8 cellular contexts compared by ENCODE assay signal in the genomic region with DNA sequence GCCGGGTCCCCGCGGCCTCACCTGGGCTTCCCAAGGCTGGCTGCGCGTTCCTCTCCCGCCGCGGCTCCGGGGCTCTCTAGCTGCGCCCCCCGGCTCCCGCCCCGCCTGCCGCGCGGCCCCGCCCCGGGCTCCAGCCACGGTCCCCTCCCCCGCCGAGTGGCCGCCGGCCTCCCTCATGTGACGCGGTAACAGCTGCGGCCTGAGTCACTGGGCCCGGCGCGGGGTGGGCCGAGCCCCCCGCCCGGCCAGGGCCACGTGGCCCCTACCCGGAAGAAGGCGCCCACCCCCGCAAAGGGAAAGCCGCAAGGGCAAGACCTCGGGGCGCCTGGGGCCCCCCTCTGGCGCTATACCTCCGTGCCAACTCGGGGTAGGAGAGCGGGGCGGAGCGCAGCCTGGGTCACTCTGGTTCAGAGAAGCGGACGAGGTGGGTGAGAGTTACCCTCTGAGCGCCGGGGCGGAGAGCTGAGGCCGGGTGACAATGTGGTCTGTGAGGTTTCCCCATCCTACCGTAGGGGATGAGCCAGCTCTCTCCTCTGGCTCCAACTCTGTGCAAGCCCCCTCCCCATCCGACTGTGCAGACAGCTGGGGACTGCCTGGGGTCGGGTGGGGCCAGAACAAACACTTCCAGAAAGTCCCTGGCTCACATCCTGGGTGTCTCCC. TPM values are rescaled to one million over a fixed set of nuclear protein-coding genes. Genes with fewer than 3 reads are reported as not detected.
DNase-seq lines count a peak whose midpoint lies in the region; ATAC-seq and TF ChIP-seq lines count a peak whose summit lies in the region.

A gene with protein sequence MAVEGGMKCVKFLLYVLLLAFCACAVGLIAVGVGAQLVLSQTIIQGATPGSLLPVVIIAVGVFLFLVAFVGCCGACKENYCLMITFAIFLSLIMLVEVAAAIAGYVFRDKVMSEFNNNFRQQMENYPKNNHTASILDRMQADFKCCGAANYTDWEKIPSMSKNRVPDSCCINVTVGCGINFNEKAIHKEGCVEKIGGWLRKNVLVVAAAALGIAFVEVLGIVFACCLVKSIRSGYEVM (minus strand): TSS at position 78 of the 660 bp plus-strand sequence. CDS start 668 bp downstream, outside the sequence.

- peaks cover 37% of the 10 kb centered on the region for H3K4me1 Mint-ChIP-seq in activated B cell treated with CpG ODN at 0.5 μM for 24 hours

- ATAC-seq in HG02759 (IDR thresholded peaks at IDR 0.05; ENCODE audit: unreplicated experiment), result peak; percentile 75
- ATAC-seq in activated B cell treated with CpG ODN at 0.5 μM for 24 hours (ENCODE audit: low read depth), result peak; percentile 64

- POLR2A ChIA-PET in activated B cell treated with CpG ODN at 0.5 μM for 24 hours (lab: Charles Lee), result interaction anchor here (0.5 to 2.7 kb wide), 15 partner anchors 9 to 1231 kb away, joined by 3 to 29 read pairs (median 5); a partner anchor contains a TSS

- H3K27me3 Mint-ChIP-seq in activated B cell treated with CpG ODN at 0.5 μM for 24 hours, result no peaks in the 10 kb centered on the region

- peak within 1 kb of the TSS; percentile 88 for H3K27ac Mint-ChIP-seq in activated B cell treated with CpG ODN at 0.5 μM for 24 hours

- CTCF ChIA-PET in activated B cell treated with CpG ODN at 0.5 μM for 24 hours (lab: Charles Lee), result interaction anchor here (1.4 to 2.7 kb wide), 3 partner anchors 10 to 460 kb away, joined by 3 to 32 read pairs (median 4); a partner anchor contains a TSS

- H3K9me3 Mint-ChIP-seq in activated B cell treated with CpG ODN at 0.5 μM for 24 hours, result no peaks in the 10 kb centered on the region

- DNase-seq in NCI-H2107 (lab: John Stamatoyannopoulos, UW) (peak; percentile 45), NCI-H2107 treated with DMSO at 0.1 percent for 48 hours (lab: John Stamatoyannopoulos, UW; ENCODE audit: unreplicated experiment) (no peak), NCI-H1930 (lab: John Stamatoyannopoulos, UW) (peak; percentile 42 to 67), activated B cell treated with CpG ODN at 0.5 μM for 24 hours (peak; percentile 68), islet precursor cell (peak; percentile 94)
- peak; percentile 21 for DNase-seq in central memory CD4-positive, alpha-beta T cell
- DNase-seq in stimulated activated CD4-positive, alpha-beta T cell treated with anti-CD3 and anti-CD28 coated beads, Interleukin-12 subunit alpha, Interleukin-12 subunit beta, amount 100 ng/mL, for 24 hours (ENCODE audit: low read depth in 2 of 2), result peak; percentile 51 to 71

- H3K36me3 Mint-ChIP-seq in activated B cell treated with CpG ODN at 0.5 μM for 24 hours (ENCODE audit: low read depth), result peaks cover 24% of the 10 kb centered on the region

- H3K4me3 Mint-ChIP-seq in activated B cell treated with CpG ODN at 0.5 μM for 24 hours, result peak within 1 kb of the TSS; percentile 89

- intact Hi-C loops in activated B cell treated with CpG ODN at 0.5 μM for 24 hours (cut with micrococcal nuclease), result loop anchor here (1.0 kb wide), 2 partner anchors 9 to 13 kb away; a partner anchor contains a TSS

- no peak for TF ChIP-seq CTCF in activated B cell treated with CpG ODN at 0.5 μM for 24 hours (IDR thresholded peaks at IDR 0.05)

RNA-seq across cellular contexts. Expression of the gene that starts here (rescaled TPM):
- 104 and 111 TPM in 2 replicates for total RNA-seq in activated B cell treated with CpG ODN at 0.5 μM for 24 hours
